Comparison of ENCODE assay signal across 15 cellular contexts in genomic region chr6:33699739-33700138, GRCh38. TPM values are rescaled to one million over a fixed set of nuclear protein-coding genes. Genes with fewer than 3 reads are reported as not detected.
DNase-seq lines count a peak whose midpoint lies in the region; ATAC-seq and TF ChIP-seq lines count a peak whose summit lies in the region.
"Had no signal": no experiment of that assay in that cellular context is flagged by ENCODE, and none has a peak within 500 bp of the region (broad histone marks: within the 10 kb centered on the region; RNA-seq: fewer than 3 reads in every experiment).

No MANE protein-coding gene starts in this region.

- DNase-seq in activated naive CD4-positive, alpha-beta T cell treated with anti-CD3 and anti-CD28 coated beads, Interleukin-2, amount 50 U/mL, for 16 hours: no peak
- DNase-seq in T-helper 17 cell (no peak), endothelial cell (ENCODE audit: low spot score) (no peak), KBM-7 (no peak)
- DNase-seq: cerebellar nuclear complex; NCI-H345; NK-92 treated with Interleukin-12 subunit alpha and Interleukin-12 subunit beta, amount 100 ng/mL, for 24 hours; right lobe of liver had no signal

- no peak for TF ChIP-seq CTCF in endothelial cell (IDR thresholded peaks at IDR 0.05; ENCODE audit: unreplicated experiment)

- H3K9me3 Mint-ChIP-seq in activated naive CD4-positive, alpha-beta T cell treated with anti-CD3 and anti-CD28 coated beads, Interleukin-2, amount 50 U/mL, for 24 hours: no peaks in the 10 kb centered on the region
- no peaks in the 10 kb centered on the region for H3K9me3 Mint-ChIP-seq in endothelial cell (ENCODE audit: unreplicated experiment)
- no peaks in the 10 kb centered on the region for H3K9me3 Mint-ChIP-seq in stimulated activated memory B cell treated with anti-CD40 and anti-IgM and Interleukin-4, amounts not matched to agents 10 μg/mL and 1 μg/mL and 100 μg/mL, for 72 hours

- H3K27ac Mint-ChIP-seq in activated naive CD4-positive, alpha-beta T cell treated with anti-CD3 and anti-CD28 coated beads, Interleukin-2, amount 50 U/mL, for 24 hours: peak overlapping the region; percentile 68
- peak overlapping the region; percentile 83 for H3K27ac Mint-ChIP-seq in T-helper 17 cell
- H3K27ac Mint-ChIP-seq in endothelial cell (ENCODE audit: unreplicated experiment): peak overlapping the region; percentile 96
- H3K27ac Mint-ChIP-seq in stimulated activated memory B cell treated with anti-CD40 and anti-IgM and Interleukin-4, amounts not matched to agents 10 μg/mL and 1 μg/mL and 100 μg/mL, for 72 hours: peak overlapping the region; percentile 76

- peaks cover 45% of the 10 kb centered on the region for H3K4me1 Mint-ChIP-seq in activated naive CD4-positive, alpha-beta T cell treated with anti-CD3 and anti-CD28 coated beads, Interleukin-2, amount 50 U/mL, for 24 hours
- H3K4me1 Mint-ChIP-seq in T-helper 17 cell (peaks cover 28% of the 10 kb centered on the region), endothelial cell (ENCODE audit: unreplicated experiment) (peaks cover 78% of the 10 kb centered on the region)
- H3K4me1 Mint-ChIP-seq in stimulated activated memory B cell treated with anti-CD40 and anti-IgM and Interleukin-4, amounts not matched to agents 10 μg/mL and 1 μg/mL and 100 μg/mL, for 72 hours: peaks cover 64% of the 10 kb centered on the region

- in situ Hi-C loops in KBM-7 (cut with MboI; ENCODE audit: low pct_unique_long_range_greater_than_20kb, low sequenced_read_pairs): no loop called here

- H3K9me3 ChIP-seq in T-helper 17 cell (ENCODE audit: control insufficient read depth, low read length, poor library complexity, severe bottlenecking): no peaks in the 10 kb centered on the region
- H3K9me3 ChIP-seq: Caco-2, mucosa of descending colon, right lobe of liver had no signal

- no peak for ATAC-seq in T-helper 17 cell
- peak; percentile 44 for ATAC-seq in stimulated activated memory B cell treated with anti-CD40 and anti-IgM and Interleukin-4, amounts not matched to agents 10 μg/mL and 1 μg/mL and 100 μg/mL, for 72 hours
- ATAC-seq in HG03439 (IDR thresholded peaks at IDR 0.05; ENCODE audit: unreplicated experiment): no peak
- no peak for ATAC-seq in HG03175 (IDR thresholded peaks at IDR 0.05; ENCODE audit: unreplicated experiment)

- H3K4me3 Mint-ChIP-seq in activated naive CD4-positive, alpha-beta T cell treated with anti-CD3 and anti-CD28 coated beads, Interleukin-2, amount 50 U/mL, for 24 hours: no peak overlapping the region
- H3K4me3 Mint-ChIP-seq in T-helper 17 cell (no peak overlapping the region), endothelial cell (ENCODE audit: unreplicated experiment) (peak overlapping the region; percentile 88)
- no peak overlapping the region for H3K4me3 Mint-ChIP-seq in stimulated activated memory B cell treated with anti-CD40 and anti-IgM and Interleukin-4, amounts not matched to agents 10 μg/mL and 1 μg/mL and 100 μg/mL, for 72 hours

- no peaks in the 10 kb centered on the region for H3K27me3 Mint-ChIP-seq in activated naive CD4-positive, alpha-beta T cell treated with anti-CD3 and anti-CD28 coated beads, Interleukin-2, amount 50 U/mL, for 24 hours
- H3K27me3 Mint-ChIP-seq in T-helper 17 cell (no peaks in the 10 kb centered on the region), endothelial cell (ENCODE audit: unreplicated experiment) (peaks cover 3% of the 10 kb centered on the region)
- H3K27me3 Mint-ChIP-seq in stimulated activated memory B cell treated with anti-CD40 and anti-IgM and Interleukin-4, amounts not matched to agents 10 μg/mL and 1 μg/mL and 100 μg/mL, for 72 hours: no peaks in the 10 kb centered on the region

- H3K36me3 Mint-ChIP-seq in activated naive CD4-positive, alpha-beta T cell treated with anti-CD3 and anti-CD28 coated beads, Interleukin-2, amount 50 U/mL, for 24 hours: peaks cover 6% of the 10 kb centered on the region
- H3K36me3 Mint-ChIP-seq in T-helper 17 cell (ENCODE audit: low read depth) (no peaks in the 10 kb centered on the region), endothelial cell (ENCODE audit: low read depth, unreplicated experiment) (peaks cover 33% of the 10 kb centered on the region)
- peaks cover 38% of the 10 kb centered on the region for H3K36me3 Mint-ChIP-seq in stimulated activated memory B cell treated with anti-CD40 and anti-IgM and Interleukin-4, amounts not matched to agents 10 μg/mL and 1 μg/mL and 100 μg/mL, for 72 hours

RNA-seq across cellular contexts. Expression of gene UQCC2, which starts 11.8 kb away (rescaled TPM):
- total RNA-seq in T-helper 17 cell (10 to 100 TPM; 17.3 to 19.8 TPM), endothelial cell (ENCODE audit: unreplicated experiment) (54.9 TPM)

RNA-seq across cellular contexts. Expression of gene IP6K3, which starts 47.0 kb away (rescaled TPM):
- total RNA-seq in T-helper 17 cell (not detected), endothelial cell (ENCODE audit: unreplicated experiment) (not detected)
- total RNA-seq: T-helper 1 cell treated with Interleukin-12 subunit alpha and Interleukin-12 subunit beta and Interleukin-4 antibody, amounts not matched to agents 30 ng/mL and 1 ng/mL, for 36 hours had no signal
